7 cellular contexts compared by ENCODE assay signal in genomic region chr9:135966916-135967260, GRCh38. TPM values are rescaled to one million over a fixed set of nuclear protein-coding genes. Genes with fewer than 3 reads are reported as not detected.
DNase-seq lines count a peak whose midpoint lies in the region; ATAC-seq and TF ChIP-seq lines count a peak whose summit lies in the region.
"Not testable (repeated sequence)": the region's sequence is repeated elsewhere in the genome, so short reads cannot be mapped to it uniquely, and the experiment has no call there.

No MANE protein-coding gene starts in this region.

- H2BK5ac ChIP-seq in neuronal stem cell (ENCODE audit: low read length): not testable (repeated sequence)

- not testable (repeated sequence) for H3K4me3 ChIP-seq in BLaER1 treated with 17β-estradiol and CSF1 and Interleukin-3, amounts not matched to agents 10 nM and 100 nM; H7 (ENCODE audit: insufficient read depth, low read depth, low read length); KMS-11 (IDR thresholded peaks at IDR 0.05; ENCODE audit: insufficient read depth, low read depth, low read length); Panc1 (ENCODE audit: low read depth in 2 of 2, low read length in 2 of 2)
- peak overlapping the region in 1 of 2 donors; percentile 14 for H3K4me3 ChIP-seq in neuronal stem cell (ENCODE audit: low read length in 2 of 2)

- peak overlapping the region; percentile 89 for H3K18ac ChIP-seq in neuronal stem cell (ENCODE audit: low read length)

- H3K14ac ChIP-seq in neuronal stem cell (ENCODE audit: low read length): not testable (repeated sequence)

- H3K4me1 ChIP-seq in BLaER1 treated with 17β-estradiol and CSF1 and Interleukin-3, amounts not matched to agents 10 nM and 100 nM: peaks cover 62 to 83% (median 75%) of the 10 kb centered on the region in 10 experiments
- H3K4me1 ChIP-seq in KMS-11 (ENCODE audit: low read depth, poor library complexity, severe bottlenecking) (peaks cover 12% of the 10 kb centered on the region), neuronal stem cell (ENCODE audit: control insufficient read depth in 2 of 2, insufficient read depth in 1 of 2, low read depth in 1 of 2, low read length in 2 of 2) (peaks cover 7 to 22% of the 10 kb centered on the region in 2 donors)
- H3K4me1 ChIP-seq in Panc1 (ENCODE audit: control insufficient read depth, insufficient read depth, low read length): not testable (repeated sequence)

- not testable (repeated sequence) for H2BK12ac ChIP-seq in neuronal stem cell (ENCODE audit: low read length)

- not testable (repeated sequence) for H2AFZ ChIP-seq in KMS-11 (ENCODE audit: low read depth); neuronal stem cell (ENCODE audit: low read length)

- peak overlapping the region; percentile 89 for H2AK5ac ChIP-seq in neuronal stem cell (ENCODE audit: low read depth, low read length)

- POLR2A ChIA-PET in Panc1 (lab: Charles Lee): not testable (repeated sequence)
- POLR2A ChIA-PET in WTC11 (lab: Charles Lee): interaction anchor here (1.0 kb wide), 1 partner anchor 22 kb away, joined by 3 read pairs; no protein-coding TSS in a partner anchor

- CTCF ChIA-PET in Panc1 (lab: Charles Lee) (interaction anchor here (0.6 to 1.8 kb wide), 3 partner anchors 23 to 156 kb away, joined by 3 to 12 read pairs (median 6); no protein-coding TSS in a partner anchor), WTC11 (lab: Charles Lee) (interaction anchor here (0.5 to 3.6 kb wide), 34 partner anchors 10 to 1456 kb away, joined by 3 to 30 read pairs (median 4); partner anchors contain the start of genes CAMSAP1, EXD3, NACC2 and NOXA1)

- peak; percentile 57 for DNase-seq in H7
- not testable (repeated sequence) for DNase-seq in Panc1 (ENCODE audit: low read depth, low spot score); WTC11 (ENCODE audit: low spot score); neuronal stem cell (ENCODE audit: low spot score)

- not testable (repeated sequence) for H3K79me2 ChIP-seq in KMS-11 (ENCODE audit: insufficient read depth, low read depth)

- not testable (repeated sequence) for H4K8ac ChIP-seq in neuronal stem cell (ENCODE audit: low read depth, low read length)

- not testable (repeated sequence) for H4K20me1 ChIP-seq in BLaER1 treated with 17β-estradiol and CSF1 and Interleukin-3, amounts not matched to agents 10 nM and 100 nM; KMS-11 (ENCODE audit: insufficient read depth)

- not testable (repeated sequence) for H3K36me3 Mint-ChIP-seq in WTC11; dendritic cell treated with granulocyte-macrophage colony-stimulating factor and Interleukin-4, amounts not matched to agents 40 ng/mL and 50 ng/mL, for 4 days (ENCODE audit: low read depth)

- not testable (repeated sequence) for H3K4me3 Mint-ChIP-seq in WTC11; dendritic cell treated with granulocyte-macrophage colony-stimulating factor and Interleukin-4, amounts not matched to agents 40 ng/mL and 50 ng/mL, for 4 days

- intact Hi-C loops in Panc1 (cut with micrococcal nuclease; ENCODE audit: unreplicated experiment): loop anchor here (2.0 kb wide), 1 partner anchor 156 kb away; no protein-coding TSS in a partner anchor
- intact Hi-C loops in dendritic cell treated with granulocyte-macrophage colony-stimulating factor and Interleukin-4, amounts not matched to agents 40 ng/mL and 50 ng/mL, for 4 days (cut with micrococcal nuclease): loop anchor here (1.0 kb wide), 1 partner anchor 152 kb away; no protein-coding TSS in a partner anchor

- H3K4me1 Mint-ChIP-seq in WTC11: peaks cover 19% of the 10 kb centered on the region
- H3K4me1 Mint-ChIP-seq in dendritic cell treated with granulocyte-macrophage colony-stimulating factor and Interleukin-4, amounts not matched to agents 40 ng/mL and 50 ng/mL, for 4 days (ENCODE audit: low read depth): peaks cover 56% of the 10 kb centered on the region

- TF ChIP-seq CTCF in KMS-11 (conservative IDR thresholded peaks at IDR 0.05; ENCODE audit: low read depth, low read length); Panc1 (IDR thresholded peaks at IDR 0.05); WTC11 (IDR thresholded peaks at IDR 0.05): not testable (repeated sequence)

- H3K27ac Mint-ChIP-seq in WTC11: not testable (repeated sequence)
- H3K27ac Mint-ChIP-seq in dendritic cell treated with granulocyte-macrophage colony-stimulating factor and Interleukin-4, amounts not matched to agents 40 ng/mL and 50 ng/mL, for 4 days: peak overlapping the region; percentile 68

- peak overlapping the region; percentile 70 to 96 (median 84) for H3K4me2 ChIP-seq in BLaER1 treated with 17β-estradiol and CSF1 and Interleukin-3, amounts not matched to agents 10 nM and 100 nM
- 0 out of 2 replicates have a peak overlapping the region, but pooled peaks have one; percentile 21 for H3K4me2 ChIP-seq in KMS-11
- not testable (repeated sequence) for H3K4me2 ChIP-seq in neuronal stem cell (ENCODE audit: insufficient read depth, low read length, poor library complexity, severe bottlenecking)

- not testable (repeated sequence) for H3K4ac ChIP-seq in neuronal stem cell (ENCODE audit: low read length)

- not testable (repeated sequence) for H3K27me3 Mint-ChIP-seq in WTC11 (ENCODE audit: low read depth)
- H3K27me3 Mint-ChIP-seq in dendritic cell treated with granulocyte-macrophage colony-stimulating factor and Interleukin-4, amounts not matched to agents 40 ng/mL and 50 ng/mL, for 4 days: peaks cover 15% of the 10 kb centered on the region

- not testable (repeated sequence) for H3K9me3 Mint-ChIP-seq in WTC11; dendritic cell treated with granulocyte-macrophage colony-stimulating factor and Interleukin-4, amounts not matched to agents 40 ng/mL and 50 ng/mL, for 4 days

- H3K36me3 ChIP-seq in BLaER1 treated with 17β-estradiol and CSF1 and Interleukin-3, amounts not matched to agents 10 nM and 100 nM; H7 (replicated peaks; ENCODE audit: control insufficient read depth, insufficient read depth, low read length); KMS-11 (ENCODE audit: insufficient read depth); Panc1 (ENCODE audit: control insufficient read depth, insufficient read depth, low read length); neuronal stem cell (replicated peaks in 1 of 2; ENCODE audit: control insufficient read depth in 2 of 2, insufficient read depth in 2 of 2, low read length in 2 of 2): not testable (repeated sequence)

- WGBS in neuronal stem cell (ENCODE audit: extremely low coverage in 2 of 2, insufficient read length in 2 of 2, insufficient replicate concordance in 1 of 2), 2 donors: no CpG with 5 or more reads among the region's 16 CpGs

- H3K79me1 ChIP-seq in neuronal stem cell (ENCODE audit: low read depth, low read length): not testable (repeated sequence)

- H3K9me3 ChIP-seq in BLaER1 treated with 17β-estradiol and CSF1 and Interleukin-3, amounts not matched to agents 10 nM and 100 nM (replicated peaks in 1 of 11); Panc1 (ENCODE audit: control insufficient read depth, insufficient read depth, low read depth, low read length); neuronal stem cell (replicated peaks in 1 of 2; ENCODE audit: control insufficient read depth in 2 of 2, insufficient read depth in 1 of 2, low read depth in 1 of 2, low read length in 2 of 2): not testable (repeated sequence)

- not testable (repeated sequence) for H3K27me3 ChIP-seq in BLaER1 treated with 17β-estradiol and CSF1 and Interleukin-3, amounts not matched to agents 10 nM and 100 nM; H7 (ENCODE audit: control insufficient read depth, insufficient read depth, low read length); Panc1 (ENCODE audit: control insufficient read depth, insufficient read depth, low read length)
- peaks cover 57% of the 10 kb centered on the region for H3K27me3 ChIP-seq in KMS-11 (ENCODE audit: insufficient read depth, low read depth)
- H3K27me3 ChIP-seq in neuronal stem cell (ENCODE audit: control insufficient read depth in 3 of 3, insufficient read depth in 3 of 3, low read depth in 1 of 3, low read length in 3 of 3): peaks cover 0 to 26% (median 3%) of the 10 kb centered on the region in 3 experiments

- H4K91ac ChIP-seq in neuronal stem cell (ENCODE audit: low read depth, low read length, poor library complexity): not testable (repeated sequence)

- H2BK120ac ChIP-seq in neuronal stem cell (ENCODE audit: low read depth, low read length): not testable (repeated sequence)

- peak overlapping the region; percentile 97 for H2BK15ac ChIP-seq in neuronal stem cell (ENCODE audit: low read length)

- peak overlapping the region in 5 of 11 experiments; percentile 6 to 44 (median 35); a peak in 6 of 22 replicates for H3K9ac ChIP-seq in BLaER1 treated with 17β-estradiol and CSF1 and Interleukin-3, amounts not matched to agents 10 nM and 100 nM
- not testable (repeated sequence) for H3K9ac ChIP-seq in KMS-11; neuronal stem cell (ENCODE audit: low read depth, low read length, poor library complexity)

- not testable (repeated sequence) for BruUV-seq in Panc1 (replicated peaks; lab: Mats Ljungman, UMichigan)

- H3K23ac ChIP-seq in neuronal stem cell (ENCODE audit: low read depth, low read length, poor library complexity): not testable (repeated sequence)

- in situ Hi-C loops in Panc1 (cut with HindIII; ENCODE audit: low pct_unique_long_range_greater_than_20kb, low sequenced_read_pairs): not testable (repeated sequence)

- ATAC-seq in Panc1: peak; percentile 19; the same call in 1 of the 2 replicates
- not testable (repeated sequence) for ATAC-seq in WTC11

- H3K27ac ChIP-seq in BLaER1 treated with 17β-estradiol and CSF1 and Interleukin-3, amounts not matched to agents 10 nM and 100 nM: peak overlapping the region in 8 of 11 experiments; percentile 14 to 43 (median 30); a peak in 11 of 22 replicates
- not testable (repeated sequence) for H3K27ac ChIP-seq in KMS-11; Panc1 (ENCODE audit: low read length); neuronal stem cell (replicated peaks; ENCODE audit: low read length)

RNA-seq across cellular contexts. Expression of gene UBAC1, which starts 5.7 kb away (rescaled TPM):
- total RNA-seq in H7 (2014; rRNA removed; shearing (Covaris generic)): 74.6 and 77.0 TPM in 2 replicates
- total RNA-seq in Panc1 (2021; ENCODE audit: unreplicated experiment) (38.0 TPM), WTC11 (2021) (46.4 to 55.6 TPM (median 53.3 TPM) in 3 replicates)
- 36.0 TPM for polyA plus RNA-seq in Panc1 (2012; ENCODE audit: insufficient read length)
- 44.5 TPM for polyA plus RNA-seq in neuronal stem cell (2013, experiment 1 of 2)
- 42.3 TPM for polyA plus RNA-seq in neuronal stem cell (2013, experiment 2 of 2)

RNA-seq across cellular contexts. Expression of gene CAMSAP1, which starts 59.5 kb away (rescaled TPM):
- total RNA-seq in H7 (2014; rRNA removed; shearing (Covaris generic)): 26.3 and 34.6 TPM in 2 replicates
- total RNA-seq in Panc1 (2021; ENCODE audit: unreplicated experiment): 24.8 TPM
- polyA plus RNA-seq in Panc1 (2012; ENCODE audit: insufficient read length): 21.4 TPM
- 33.5 to 40.5 TPM (median 35.8 TPM) in 3 replicates for total RNA-seq in WTC11 (2021)
- polyA plus RNA-seq in neuronal stem cell (2013, experiment 1 of 2): 30.3 TPM
- polyA plus RNA-seq in neuronal stem cell (2013, experiment 2 of 2): 27.6 TPM
